8 cellular contexts compared by ENCODE assay signal in genomic region chr6:122726649-122727048, GRCh38. TPM values are rescaled to one million over a fixed set of nuclear protein-coding genes. Genes with fewer than 3 reads are reported as not detected.
DNase-seq lines count a peak whose midpoint lies in the region; ATAC-seq, FAIRE-seq and TF ChIP-seq lines count a peak whose summit lies in the region.

No MANE protein-coding gene starts in this region.

- no peaks in the 10 kb centered on the region for H3K79me2 ChIP-seq in endothelial cell of umbilical vein (ENCODE audit: control insufficient read depth, insufficient read depth, low read length)

- ATAC-seq in heart right ventricle, result no peak
- no peak for ATAC-seq in Right ventricle myocardium superior (ENCODE audit: poor library complexity)
- no peak for ATAC-seq in HG03571 (IDR thresholded peaks at IDR 0.05; ENCODE audit: unreplicated experiment)

- no peak overlapping the region for H3K4me2 ChIP-seq in endothelial cell of umbilical vein (ENCODE audit: insufficient read depth, low read length)

- no peaks in the 10 kb centered on the region for H4K20me1 ChIP-seq in endothelial cell of umbilical vein (replicated peaks; ENCODE audit: control insufficient read depth, extremely low read depth, insufficient read depth, low read length)

- H3K36me3 ChIP-seq in heart right ventricle, result no peaks in the 10 kb centered on the region
- no peaks in the 10 kb centered on the region for H3K36me3 ChIP-seq in endothelial cell of umbilical vein (ENCODE audit: control insufficient read depth in 2 of 2, extremely low read depth in 1 of 2, insufficient read depth in 2 of 2, low read length in 2 of 2)

- CTCF ChIA-PET in endothelial cell of umbilical vein (lab: Charles Lee), result interaction anchor here (0.7 to 9.1 kb wide), 10 partner anchors 9 to 252 kb away, joined by 3 to 274 read pairs (median 5); partner anchors contain the start of gene PKIB

- POLR2A ChIA-PET in endothelial cell of umbilical vein (lab: Charles Lee), result no interaction called here

- H3K9ac ChIP-seq in endothelial cell of umbilical vein (replicated peaks; ENCODE audit: extremely low read depth, insufficient read depth, low read length), result no peak overlapping the region

- intact Hi-C loops in heart right ventricle (cut with DNase I), result loop anchor here in 1 of 10 donors (10.0 kb wide), 1 partner anchor 588 kb away; no protein-coding TSS in a partner anchor
- intact Hi-C loops in Right ventricle myocardium superior (cut with DNase I), result no loop called here
- intact Hi-C loops in endothelial cell of umbilical vein (cut with micrococcal nuclease), result loop anchor here (1.0 to 5.0 kb wide), 3 partner anchors 116 to 249 kb away; partner anchors contain the start of gene PKIB

- dilution Hi-C loops in endothelial cell of umbilical vein (cut with MboI; ENCODE audit: extremely low pct_ligation_motif_present, low sequenced_read_pairs), result no loop called here

- H3K4me1 ChIP-seq in heart right ventricle (no peaks in the 10 kb centered on the region), endothelial cell of umbilical vein (ENCODE audit: control insufficient read depth, extremely low read depth, insufficient read depth, low read length) (no peaks in the 10 kb centered on the region)

- H3K4me3 ChIP-seq in heart right ventricle (no peak overlapping the region), endothelial cell of umbilical vein (replicated peaks in 1 of 3; ENCODE audit: insufficient read depth in 1 of 3, low read depth in 1 of 3, low read length in 3 of 3) (no peak overlapping the region)

- peaks cover 0 to 47% (median 19%) of the 10 kb centered on the region in 7 donors for H3K27me3 ChIP-seq in heart right ventricle
- H3K27me3 ChIP-seq in endothelial cell of umbilical vein (ENCODE audit: control insufficient read depth in 2 of 2, insufficient read depth in 2 of 2, low read length in 2 of 2), result peaks cover 0 to 2% of the 10 kb centered on the region in 2 experiments

- WGBS in heart right ventricle, 2 donors, result 12 to 30% methylated on average over 2 of the region's 2 CpGs

- TF ChIP-seq CTCF in heart right ventricle (IDR thresholded peaks at IDR 0.05), result peak in 6 of 9 donors; percentile 16 to 48 (median 26)
- TF ChIP-seq CTCF in endothelial cell of umbilical vein (IDR thresholded peaks at IDR 0.05; ENCODE audit: extremely low read depth in 1 of 2, insufficient read depth in 1 of 2, low read depth in 1 of 2, low read length in 2 of 2), result peak; percentile 22 to 60

- DNase-seq in heart right ventricle (no peak), Right ventricle myocardium superior (no peak), NCI-H460 (ENCODE audit: extremely low read depth, low read depth) (peak; percentile 1), endothelial cell of umbilical vein (ENCODE audit: low read depth, low spot score) (peak; percentile 12), urothelium cell line (ENCODE audit: low spot score) (peak; percentile 13), medulla oblongata (ENCODE audit: extremely low spot score) (no peak)
- no peak for DNase-seq in activated naive CD4-positive, alpha-beta T cell treated with anti-CD3 and anti-CD28 coated beads, Interleukin-2, amount 50 U/mL, for 16 hours

- H3K9me3 ChIP-seq in heart right ventricle (no peaks in the 10 kb centered on the region), endothelial cell of umbilical vein (replicated peaks; ENCODE audit: control insufficient read depth, insufficient read depth, low read length) (no peaks in the 10 kb centered on the region)

- H3K27ac ChIP-seq in heart right ventricle (no peak overlapping the region), endothelial cell of umbilical vein (ENCODE audit: insufficient read depth, low read depth, low read length) (no peak overlapping the region)

- FAIRE-seq in endothelial cell of umbilical vein (lab: Jason Lieb, UNC), result no peak
- FAIRE-seq in urothelium cell line (lab: Jason Lieb, UNC), result no peak

- no TSS peak for BruUV-seq in endothelial cell of umbilical vein (replicated peaks; lab: Mats Ljungman, UMichigan)

- no peaks in the 10 kb centered on the region for H3K9me1 ChIP-seq in endothelial cell of umbilical vein (replicated peaks; ENCODE audit: control insufficient read depth, extremely low read depth, insufficient read depth, low read length)

- no peak for TF ChIP-seq POLR2A in endothelial cell of umbilical vein (IDR thresholded peaks at IDR 0.05; ENCODE audit: low read depth, low read length)

- H2AFZ ChIP-seq in endothelial cell of umbilical vein (ENCODE audit: low read depth, low read length), result no peak overlapping the region

TF ChIP-seq in endothelial cell of umbilical vein, 7 proteins besides CTCF, POLR2A, EP300 and RAD21:
- no peak for TF ChIP-seq GATA2 (IDR thresholded peaks at IDR 0.05; ENCODE audit: insufficient read depth, insufficient read length, low read depth, low read length)
- no peak for TF ChIP-seq MYC (IDR thresholded peaks at IDR 0.05; ENCODE audit: low read depth, low read length)
- no peak for TF ChIP-seq MAX (IDR thresholded peaks at IDR 0.05; ENCODE audit: insufficient read depth, insufficient read length)
- TF ChIP-seq EZH2 (IDR thresholded peaks at IDR 0.05; ENCODE audit: borderline replicate concordance, low read depth, low read length, severe bottlenecking), result no peak
- TF ChIP-seq JUN (IDR thresholded peaks at IDR 0.05; ENCODE audit: borderline replicate concordance, insufficient read depth, insufficient read length, low read depth), result no peak
- TF ChIP-seq FOS (IDR thresholded peaks at IDR 0.05; ENCODE audit: borderline replicate concordance, insufficient read depth, low read length), result no peak
- no peak for TF ChIP-seq POLR2AphosphoS5 (IDR thresholded peaks at IDR 0.05; ENCODE audit: insufficient read depth, low read depth, low read length)

RNA-seq across cellular contexts. Expression of gene FABP7, which starts 52.9 kb away (rescaled TPM):
- not detected for total RNA-seq in heart right ventricle
- under 1 TPM in 1 of 2 donors, not detected in 1; 0.16 TPM for polyA plus RNA-seq in heart right ventricle
- not detected for total RNA-seq in Right ventricle myocardium superior
- total RNA-seq in NCI-H460 (2014; rRNA removed; shearing (Covaris generic)), result not detected in 2 replicates
- polyA plus RNA-seq in NCI-H460 (2014; cell fraction: nucleus; rRNA removed), result not detected in 2 replicates
- not detected in 2 replicates for total RNA-seq in endothelial cell of umbilical vein
- not detected in 2 replicates for polyA plus RNA-seq in endothelial cell of umbilical vein
- polyA plus RNA-seq in endothelial cell of umbilical vein (2011; cell fraction: cytosol; rRNA removed), result not detected in 2 replicates
- polyA plus RNA-seq in endothelial cell of umbilical vein (2011; cell fraction: nucleus; rRNA removed), result not detected in 2 replicates
- polyA plus RNA-seq in endothelial cell of umbilical vein (2012), result not detected in 2 replicates
- polyA minus RNA-seq in endothelial cell of umbilical vein, result not detected in 2 replicates
- polyA minus RNA-seq in endothelial cell of umbilical vein (2011; cell fraction: cytosol; rRNA and poly(A)+ RNA removed), result not detected
- not detected in 2 replicates for polyA minus RNA-seq in endothelial cell of umbilical vein (2011; cell fraction: nucleus; rRNA and poly(A)+ RNA removed)

Comparison
In these comparisons a context has a peak if more than half of its experiments do, and no peak if none do; other contexts are left out.
1. DNase-seq: peak in NCI-H460 (single experiment), endothelial cell of umbilical vein (single experiment) and urothelium cell line (single experiment); none in heart right ventricle (0 of 2), Right ventricle myocardium superior (single experiment), activated naive CD4-positive, alpha-beta T cell treated with anti-CD3 and anti-CD28 coated beads, Interleukin-2, amount 50 U/mL, for 16 hours (single experiment) and medulla oblongata (single experiment).